ENCODE assay signal across 1 cellular context in genomic region chr17:1551741-1552140, GRCh38.
TF ChIP-seq lines count a peak whose summit lies in the region.

No MANE protein-coding gene starts in this region.

TF ChIP-seq in GM12878, 131 proteins besides CTCF, POLR2A, EP300 and RAD21:
- TF ChIP-seq SUZ12 (IDR thresholded peaks at IDR 0.05; ENCODE audit: unreplicated experiment) (no peak), YY1 (IDR thresholded peaks at IDR 0.05; ENCODE audit: low read depth, low read length) (no peak), EED (IDR thresholded peaks at IDR 0.05; ENCODE audit: low read depth) (no peak), PAX5 (IDR thresholded peaks at IDR 0.05; ENCODE audit: borderline replicate concordance, low read depth, low read length) (no peak), ZNF24 (IDR thresholded peaks at IDR 0.05) (no peak), FOS (IDR thresholded peaks at IDR 0.05; ENCODE audit: borderline replicate concordance, extremely low read depth, insufficient read length) (no peak), MAX (IDR thresholded peaks at IDR 0.05; ENCODE audit: low read depth, low read length) (no peak), BMI1 (IDR thresholded peaks at IDR 0.05; ENCODE audit: borderline replicate concordance) (no peak), ZNF622 (IDR thresholded peaks at IDR 0.05) (no peak), MYC (IDR thresholded peaks at IDR 0.05; ENCODE audit: insufficient read depth, insufficient read length, insufficient replicate concordance, low read length, severe bottlenecking) (no peak), POLR2AphosphoS2 (IDR thresholded peaks at IDR 0.05; ENCODE audit: low read depth, low read length) (no peak), CREM (IDR thresholded peaks at IDR 0.05; ENCODE audit: low read depth) (no peak), ESRRA (IDR thresholded peaks at IDR 0.05; ENCODE audit: low read length) (no peak), TCF7 (IDR thresholded peaks at IDR 0.05; ENCODE audit: borderline replicate concordance) (no peak), CREB1 (IDR thresholded peaks at IDR 0.05; ENCODE audit: low read depth) (no peak), STAT1 (conservative IDR thresholded peaks at IDR 0.05) (no peak), E4F1 (IDR thresholded peaks at IDR 0.05; ENCODE audit: borderline replicate concordance, partially characterized antibody) (no peak), IKZF1 (conservative IDR thresholded peaks at IDR 0.05) (no peak), CHD4 (IDR thresholded peaks at IDR 0.05) (no peak), ZNF207 (IDR thresholded peaks at IDR 0.05; ENCODE audit: borderline replicate concordance) (no peak)
